16 cellular contexts compared by ENCODE assay signal in the genomic region with DNA sequence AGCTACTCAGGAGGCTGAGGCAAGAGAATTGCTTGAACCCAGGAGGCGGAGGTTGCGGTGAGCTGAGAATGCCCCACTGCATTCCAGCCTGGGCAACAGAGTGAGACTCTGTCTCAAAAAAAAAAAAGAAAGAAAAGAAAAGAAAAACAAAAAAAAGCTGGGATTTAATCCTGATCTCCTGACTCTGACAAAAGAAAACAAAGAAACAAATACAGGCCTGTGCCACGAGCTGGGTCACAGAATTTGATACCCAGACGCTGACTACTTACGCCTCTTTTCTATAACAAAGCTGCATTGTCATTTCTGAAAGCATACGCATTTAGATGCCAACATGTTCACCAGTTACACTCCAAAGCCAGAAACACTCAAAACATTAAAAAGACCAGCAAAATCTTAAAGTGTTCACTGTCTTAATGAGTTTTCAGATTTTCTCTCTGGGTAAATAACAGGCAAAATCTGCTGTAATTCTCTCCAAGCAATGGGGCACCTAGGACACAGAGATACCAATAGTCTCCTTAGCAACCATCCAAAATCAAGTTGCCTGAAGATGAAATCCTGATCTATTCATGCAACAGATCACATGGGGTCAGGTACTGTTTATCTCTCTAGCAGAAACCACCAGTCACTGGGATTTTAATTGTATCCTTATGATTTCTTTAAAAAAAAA. TPM values are rescaled to one million over a fixed set of nuclear protein-coding genes. Genes with fewer than 3 reads are reported as not detected.
DNase-seq lines count a peak whose midpoint lies in the region; ATAC-seq, FAIRE-seq and TF ChIP-seq lines count a peak whose summit lies in the region.
"Had no signal": no experiment of that assay in that cellular context is flagged by ENCODE, and none has a peak within 500 bp of the region (broad histone marks: within the 10 kb centered on the region; RNA-seq: fewer than 3 reads in every experiment).

No MANE protein-coding gene starts in this region.

- H3K4me3 Mint-ChIP-seq in GM23338 = no peak overlapping the region; the same call in 2 of the 3 replicates
- H3K4me3 Mint-ChIP-seq in activated T-helper 17 cell treated with anti-CD3 and anti-CD28 coated beads, Interleukin-2, amount 50 U/mL, for 72 hours = no peak overlapping the region
- H3K4me3 Mint-ChIP-seq: activated CD8-positive, alpha-beta T cell treated with anti-CD3 and anti-CD28 coated beads for 36 hours had no signal

- H3K36me3 ChIP-seq in GM23338 (ENCODE audit: insufficient read depth) (no peaks in the 10 kb centered on the region), SK-N-MC (ENCODE audit: insufficient read depth, low read length) (no peaks in the 10 kb centered on the region)
- H3K36me3 ChIP-seq: colonic mucosa, heart left ventricle, prostate gland, stomach had no signal

- no peaks in the 10 kb centered on the region for H3F3A ChIP-seq in GM23338 (replicated peaks; ENCODE audit: low read depth)

- TF ChIP-seq CTCF in GM23338 (conservative IDR thresholded peaks at IDR 0.05; ENCODE audit: low read depth in 2 of 2) = no peak

- DNase-seq in GM23338 (ENCODE audit: low spot score) = no peak
- DNase-seq in SK-N-MC (ENCODE audit: low read depth, low spot score) = no peak
- peak; percentile 37 to 47 for DNase-seq in frontal cortex (ENCODE audit: low spot score in 2 of 2)
- peak in 38 of 56 donors; percentile 0 to 69 (median 30) for DNase-seq in nucleus accumbens (lab: John Stamatoyannopoulos, UW)
- DNase-seq in activated T-cell treated with anti-CD3 and anti-CD28 coated beads, Interleukin-2, amount 50 U/mL, for 1 hour = no peak
- DNase-seq in NCI-H510A (lab: John Stamatoyannopoulos, UW) = no peak
- DNase-seq: activated CD8-positive, alpha-beta T cell treated with anti-CD3 and anti-CD28 coated beads for 36 hours; colonic mucosa; heart left ventricle; stimulated activated CD4-positive, alpha-beta T cell treated with anti-CD3 and anti-CD28 coated beads, Interleukin-15, amount 100 ng/mL, for 24 hours; stomach had no signal

- H3K79me2 ChIP-seq in GM23338 (replicated peaks; ENCODE audit: insufficient read depth) = no peaks in the 10 kb centered on the region

- no peaks in the 10 kb centered on the region for H3K9me3 ChIP-seq in SK-N-MC (ENCODE audit: low read depth, low read length)
- H3K9me3 ChIP-seq: colonic mucosa, heart left ventricle, prostate gland, stomach had no signal

- H3K4me1 ChIP-seq in GM23338 (ENCODE audit: insufficient read depth) = peaks cover 21% of the 10 kb centered on the region
- H3K4me1 ChIP-seq: colonic mucosa, heart left ventricle, prostate gland, stomach had no signal

- peaks cover 5% of the 10 kb centered on the region for H3K27me3 Mint-ChIP-seq in GM23338 (ENCODE audit: insufficient read depth, low read depth, poor library complexity)
- H3K27me3 Mint-ChIP-seq in activated T-helper 17 cell treated with anti-CD3 and anti-CD28 coated beads, Interleukin-2, amount 50 U/mL, for 72 hours = peaks cover 9% of the 10 kb centered on the region

- peaks cover 35% of the 10 kb centered on the region for H3K4me1 Mint-ChIP-seq in GM23338
- no peaks in the 10 kb centered on the region for H3K4me1 Mint-ChIP-seq in activated T-helper 17 cell treated with anti-CD3 and anti-CD28 coated beads, Interleukin-2, amount 50 U/mL, for 72 hours

- no peak overlapping the region for H3K4me2 ChIP-seq in GM23338

- H3K4me3 ChIP-seq in GM23338 = no peak overlapping the region
- peak overlapping the region; percentile 37 for H3K4me3 ChIP-seq in SK-N-MC
- H3K4me3 ChIP-seq: colonic mucosa, heart left ventricle, prostate gland, stomach had no signal

- H3K27ac ChIP-seq in GM23338 (ENCODE audit: low read depth) (no peak overlapping the region), SK-N-MC (peak overlapping the region; percentile 45)
- H3K27ac ChIP-seq: colonic mucosa, heart left ventricle, prostate gland, stomach, VCaP had no signal

- peaks cover 5% of the 10 kb centered on the region; the same call in 2 of the 3 replicates for H3K9me3 Mint-ChIP-seq in GM23338
- H3K9me3 Mint-ChIP-seq in activated T-helper 17 cell treated with anti-CD3 and anti-CD28 coated beads, Interleukin-2, amount 50 U/mL, for 72 hours = no peaks in the 10 kb centered on the region
- H3K9me3 Mint-ChIP-seq: activated CD8-positive, alpha-beta T cell treated with anti-CD3 and anti-CD28 coated beads for 36 hours had no signal

- H3K9me2 ChIP-seq in GM23338 (ENCODE audit: insufficient read depth) = no peaks in the 10 kb centered on the region

- H3K9ac ChIP-seq in SK-N-MC (ENCODE audit: insufficient read length) = peak overlapping the region; percentile 48

- ATAC-seq in GM23338 (peak; percentile 14; the same call in 1 of the 3 replicates), HG02870 (IDR thresholded peaks at IDR 0.05; ENCODE audit: unreplicated experiment) (no peak)
- no peak for ATAC-seq in activated T-helper 17 cell treated with anti-CD3 and anti-CD28 coated beads, Interleukin-2, amount 50 U/mL, for 72 hours (replicated peaks)
- ATAC-seq: activated CD8-positive, alpha-beta T cell treated with anti-CD3 and anti-CD28 coated beads for 36 hours; heart left ventricle; Panc1 had no signal

- H2AFZ ChIP-seq in GM23338 = peak overlapping the region; percentile 48; the same call in 1 of the 2 replicates

- no peaks in the 10 kb centered on the region; the same call in 2 of the 3 replicates for H3K36me3 Mint-ChIP-seq in GM23338 (ENCODE audit: low read depth)
- H3K36me3 Mint-ChIP-seq in activated T-helper 17 cell treated with anti-CD3 and anti-CD28 coated beads, Interleukin-2, amount 50 U/mL, for 72 hours (ENCODE audit: low read depth) = no peaks in the 10 kb centered on the region

- H3K27ac Mint-ChIP-seq in GM23338 = 0 out of 2 replicates have a peak overlapping the region, but pooled peaks have one; percentile 0
- no peak overlapping the region for H3K27ac Mint-ChIP-seq in activated T-helper 17 cell treated with anti-CD3 and anti-CD28 coated beads, Interleukin-2, amount 50 U/mL, for 72 hours
- H3K27ac Mint-ChIP-seq: activated CD8-positive, alpha-beta T cell treated with anti-CD3 and anti-CD28 coated beads for 36 hours had no signal

- peak; percentile 71 for FAIRE-seq in frontal cortex (lab: Jason Lieb, UNC)

- no peaks in the 10 kb centered on the region for H3K27me3 ChIP-seq in GM23338 (ENCODE audit: insufficient read depth)
- H3K27me3 ChIP-seq: colonic mucosa, stomach had no signal

- H4K20me1 ChIP-seq in GM23338 (replicated peaks; ENCODE audit: insufficient read depth) = no peaks in the 10 kb centered on the region

TF ChIP-seq in GM23338, 12 proteins besides CTCF, POLR2A, EP300 and RAD21 (continues in another document):
- TF ChIP-seq ZNF331 (CRISPR knock-in tag; IDR thresholded peaks at IDR 0.05; ENCODE audit: low read depth) = no peak
- no peak for TF ChIP-seq NANOG (IDR thresholded peaks at IDR 0.05; ENCODE audit: borderline replicate concordance)
- TF ChIP-seq, protein P1, sequence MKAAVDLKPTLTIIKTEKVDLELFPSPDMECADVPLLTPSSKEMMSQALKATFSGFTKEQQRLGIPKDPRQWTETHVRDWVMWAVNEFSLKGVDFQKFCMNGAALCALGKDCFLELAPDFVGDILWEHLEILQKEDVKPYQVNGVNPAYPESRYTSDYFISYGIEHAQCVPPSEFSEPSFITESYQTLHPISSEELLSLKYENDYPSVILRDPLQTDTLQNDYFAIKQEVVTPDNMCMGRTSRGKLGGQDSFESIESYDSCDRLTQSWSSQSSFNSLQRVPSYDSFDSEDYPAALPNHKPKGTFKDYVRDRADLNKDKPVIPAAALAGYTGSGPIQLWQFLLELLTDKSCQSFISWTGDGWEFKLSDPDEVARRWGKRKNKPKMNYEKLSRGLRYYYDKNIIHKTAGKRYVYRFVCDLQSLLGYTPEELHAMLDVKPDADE (IDR thresholded peaks at IDR 0.05) = no peak
- TF ChIP-seq POLR2AphosphoS5 (IDR thresholded peaks at IDR 0.05; ENCODE audit: low read depth) = no peak
- TF ChIP-seq ZNF114 (CRISPR knock-in tag; IDR thresholded peaks at IDR 0.05) = no peak
- TF ChIP-seq REST (IDR thresholded peaks at IDR 0.05; ENCODE audit: unreplicated experiment) = no peak

RNA-seq across cellular contexts. Expression of gene GTF2F2, which starts 18.0 kb away (rescaled TPM):
- total RNA-seq in GM23338 (2014; rRNA removed; shearing (Covaris generic)) = 37.1 and 42.1 TPM in 2 replicates
- polyA plus RNA-seq in GM23338 (2016; fragmentation: Nextera tagmentation; extraction: Ambion mirVana) = 72.0 and 75.6 TPM in 2 replicates
- 20.4 TPM for total RNA-seq in frontal cortex
- 10 to 100 TPM; 12.5 to 25.0 TPM for total RNA-seq in activated T-helper 17 cell treated with anti-CD3 and anti-CD28 coated beads, Interleukin-2, amount 50 U/mL, for 72 hours

Comparison
In these comparisons a context has a peak if more than half of its experiments do, and no peak if none do; other contexts are left out.
1. DNase-seq: peak in frontal cortex (2 of 2) and nucleus accumbens (38 of 56); none in GM23338 (single experiment), SK-N-MC (single experiment), activated T-cell treated with anti-CD3 and anti-CD28 coated beads, Interleukin-2, amount 50 U/mL, for 1 hour (single experiment) and NCI-H510A (single experiment).